In the genomic region with DNA sequence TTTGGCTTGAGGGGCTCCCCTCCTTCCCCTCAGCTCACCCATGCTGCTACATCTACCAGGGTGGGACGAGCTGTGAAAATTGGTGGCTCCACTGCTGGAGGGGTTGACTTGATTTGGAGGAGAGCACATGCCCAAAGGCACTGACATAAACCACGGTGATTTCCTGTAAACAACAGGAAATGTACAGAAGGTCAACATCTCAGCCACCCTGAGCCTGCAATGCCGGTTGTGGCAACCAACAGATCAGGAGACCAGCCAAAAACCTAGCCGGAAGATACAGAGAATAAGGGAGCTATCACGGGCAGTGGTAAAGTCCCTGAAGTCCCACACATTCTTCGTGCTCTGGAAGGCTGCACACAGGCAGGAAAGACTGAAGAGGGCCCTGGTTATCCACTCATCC, we compare ENCODE assay signal across 2 cellular contexts.
TF ChIP-seq lines count a peak whose summit lies in the region.

No MANE protein-coding gene starts in this region.

TF ChIP-seq in IMR-90, 13 proteins besides CTCF, POLR2A, EP300 and RAD21:
- TF ChIP-seq NFE2L2 (IDR thresholded peaks at IDR 0.05; ENCODE audit: low read depth, low read length) (no peak), MXI1 (IDR thresholded peaks at IDR 0.05; ENCODE audit: borderline replicate concordance, low read depth, low read length) (no peak), CEBPB (IDR thresholded peaks at IDR 0.05; ENCODE audit: low read depth, low read length) (no peak), RFX5 (IDR thresholded peaks at IDR 0.05; ENCODE audit: low read depth, low read length) (no peak), SMC3 (IDR thresholded peaks at IDR 0.05; ENCODE audit: low read depth, low read length) (no peak), MAFK (IDR thresholded peaks at IDR 0.05; ENCODE audit: low read depth, low read length) (no peak), BHLHE40 (IDR thresholded peaks at IDR 0.05; ENCODE audit: low read depth, low read length) (no peak), CHD1 (IDR thresholded peaks at IDR 0.05; ENCODE audit: low read depth, low read length) (no peak), MAZ (IDR thresholded peaks at IDR 0.05; ENCODE audit: borderline replicate concordance, low read depth, low read length) (no peak), RCOR1 (IDR thresholded peaks at IDR 0.05; ENCODE audit: insufficient replicate concordance, low read length) (no peak), ELK1 (IDR thresholded peaks at IDR 0.05; ENCODE audit: borderline replicate concordance, low read depth, low read length) (no peak), FOS (IDR thresholded peaks at IDR 0.05; ENCODE audit: low read depth, low read length) (no peak)
- TF ChIP-seq, protein P1, sequence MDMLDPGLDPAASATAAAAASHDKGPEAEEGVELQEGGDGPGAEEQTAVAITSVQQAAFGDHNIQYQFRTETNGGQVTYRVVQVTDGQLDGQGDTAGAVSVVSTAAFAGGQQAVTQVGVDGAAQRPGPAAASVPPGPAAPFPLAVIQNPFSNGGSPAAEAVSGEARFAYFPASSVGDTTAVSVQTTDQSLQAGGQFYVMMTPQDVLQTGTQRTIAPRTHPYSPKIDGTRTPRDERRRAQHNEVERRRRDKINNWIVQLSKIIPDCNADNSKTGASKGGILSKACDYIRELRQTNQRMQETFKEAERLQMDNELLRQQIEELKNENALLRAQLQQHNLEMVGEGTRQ (IDR thresholded peaks at IDR 0.05; ENCODE audit: low read depth, low read length) = no peak
TF ChIP-seq in IMR-90: peak in this region for 0.

TF ChIP-seq in endothelial cell of umbilical vein, 7 proteins besides CTCF, POLR2A, EP300 and RAD21:
- no peak for TF ChIP-seq EZH2 (IDR thresholded peaks at IDR 0.05; ENCODE audit: borderline replicate concordance, low read depth, low read length, severe bottlenecking)
- TF ChIP-seq MYC (IDR thresholded peaks at IDR 0.05; ENCODE audit: low read depth, low read length) = no peak
- TF ChIP-seq GATA2 (IDR thresholded peaks at IDR 0.05; ENCODE audit: insufficient read depth, insufficient read length, low read depth, low read length) = no peak
- TF ChIP-seq, protein P2, sequence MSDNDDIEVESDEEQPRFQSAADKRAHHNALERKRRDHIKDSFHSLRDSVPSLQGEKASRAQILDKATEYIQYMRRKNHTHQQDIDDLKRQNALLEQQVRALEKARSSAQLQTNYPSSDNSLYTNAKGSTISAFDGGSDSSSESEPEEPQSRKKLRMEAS (IDR thresholded peaks at IDR 0.05; ENCODE audit: insufficient read depth, insufficient read length) = no peak
- no peak for TF ChIP-seq POLR2AphosphoS5 (IDR thresholded peaks at IDR 0.05; ENCODE audit: insufficient read depth, low read depth, low read length)
- TF ChIP-seq JUN (IDR thresholded peaks at IDR 0.05; ENCODE audit: borderline replicate concordance, insufficient read depth, insufficient read length, low read depth) = no peak
- TF ChIP-seq FOS (IDR thresholded peaks at IDR 0.05; ENCODE audit: borderline replicate concordance, insufficient read depth, low read length) = no peak
TF ChIP-seq in endothelial cell of umbilical vein: peak in this region for 0.
